2 cellular contexts compared by ENCODE assay signal in the genomic region with DNA sequence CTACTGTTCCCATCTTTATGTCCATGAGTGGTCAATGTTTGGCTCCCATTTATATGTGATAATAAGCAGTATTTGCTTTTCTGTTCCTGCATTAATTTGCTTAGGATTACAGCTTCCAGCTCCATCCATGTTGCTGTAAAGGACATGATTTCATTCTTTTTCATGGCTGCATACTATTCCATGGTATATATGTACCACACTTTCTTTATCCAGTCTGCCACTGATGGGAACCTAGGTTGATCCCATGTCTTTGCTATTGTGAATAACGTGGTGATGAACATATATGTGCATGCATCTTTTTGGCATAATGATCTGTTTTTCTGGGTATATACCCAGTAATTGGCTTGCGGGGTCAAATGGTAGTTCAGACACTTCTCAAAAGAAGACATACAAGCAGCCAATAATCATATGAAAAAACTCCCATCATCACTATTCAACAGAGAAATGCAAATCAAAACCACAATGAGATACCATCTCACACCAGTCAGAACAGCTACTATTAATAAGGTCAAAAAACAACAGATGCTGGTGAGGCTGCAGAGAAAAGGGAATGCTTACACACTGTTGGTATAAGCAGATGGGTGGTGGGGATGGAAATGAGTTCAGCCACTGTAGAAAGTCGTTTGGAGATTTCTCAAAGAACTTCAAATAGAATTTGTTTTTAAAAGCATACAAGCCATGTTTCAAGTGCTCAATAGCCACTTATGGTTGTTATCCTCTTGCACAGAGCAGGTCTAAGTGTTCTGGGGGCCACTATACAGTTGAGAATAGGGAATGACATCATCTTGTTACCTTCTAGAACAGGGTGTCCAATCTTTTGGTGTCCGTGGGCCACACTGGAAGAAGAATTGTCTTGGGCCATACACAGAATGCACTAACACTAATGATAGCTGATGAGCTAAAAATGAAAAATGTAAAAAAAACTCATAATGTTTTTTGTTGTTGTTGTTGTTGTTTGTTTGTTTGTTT.
TF ChIP-seq lines count a peak whose summit lies in the region.

No MANE protein-coding gene starts in this region.

TF ChIP-seq in HepG2, 621 proteins besides CTCF, POLR2A, EP300 and RAD21:
- peak; percentile 70 for TF ChIP-seq ATF7 (IDR thresholded peaks at IDR 0.05)
- no peak for TF ChIP-seq ATF7 (CRISPR knock-in tag; IDR thresholded peaks at IDR 0.05)
- no peak for TF ChIP-seq RARG (CRISPR knock-in tag; IDR thresholded peaks at IDR 0.05; ENCODE audit: low read depth)
TF ChIP-seq in HepG2: peak in this region for 1.

TF ChIP-seq in K562, 482 proteins besides CTCF, POLR2A, EP300 and RAD21:
- TF ChIP-seq RBM25 (IDR thresholded peaks at IDR 0.05; ENCODE audit: low read depth, low read length, severe bottlenecking) (peak; percentile 70), RAD51 (IDR thresholded peaks at IDR 0.05; ENCODE audit: borderline replicate concordance, low read depth) (no peak), ZNF146 (CRISPR knock-in tag; IDR thresholded peaks at IDR 0.05; ENCODE audit: unreplicated experiment) (peak; percentile 94)
